ENCODE assay signal across 9 cellular contexts in genomic region chr12:6684609-6685008, GRCh38. TPM values are rescaled to one million over a fixed set of nuclear protein-coding genes. Genes with fewer than 3 reads are reported as not detected.
DNase-seq lines count a peak whose midpoint lies in the region; ATAC-seq and TF ChIP-seq lines count a peak whose summit lies in the region.
"Had no signal": no experiment of that assay in that cellular context is flagged by ENCODE, and none has a peak within 500 bp of the region (broad histone marks: within the 10 kb centered on the region; RNA-seq: fewer than 3 reads in every experiment).

No MANE protein-coding gene starts in this region.

- H3K36me3 Mint-ChIP-seq in central memory CD8-positive, alpha-beta T cell (ENCODE audit: insufficient read depth), result peaks cover 42% of the 10 kb centered on the region

- H3K9me3 ChIP-seq in RWPE2 (ENCODE audit: severe bottlenecking) (no peaks in the 10 kb centered on the region), neural cell (ENCODE audit: low read length) (no peaks in the 10 kb centered on the region)

- TF ChIP-seq RAD21 in neural cell (conservative IDR thresholded peaks at IDR 0.05), result peak; percentile 68

- H3K79me2 ChIP-seq in neural cell (replicated peaks; ENCODE audit: insufficient read depth, low read length), result peaks cover 77% of the 10 kb centered on the region

- H3K9me3 Mint-ChIP-seq in central memory CD8-positive, alpha-beta T cell, result no peaks in the 10 kb centered on the region
- H3K9me3 Mint-ChIP-seq: T-helper 1 cell treated with Interleukin-12 subunit alpha and Interleukin-12 subunit beta and Interleukin-4 antibody, amounts not matched to agents 30 μg/mL and 1 μg/mL, for 36 hours had no signal

- no peaks in the 10 kb centered on the region for H4K20me1 ChIP-seq in neural cell (ENCODE audit: insufficient read depth)

- H3K4me1 Mint-ChIP-seq in central memory CD8-positive, alpha-beta T cell, result peaks cover 49% of the 10 kb centered on the region

- H3K27ac Mint-ChIP-seq in central memory CD8-positive, alpha-beta T cell (ENCODE audit: low read depth), result peak overlapping the region; percentile 75
- H3K27ac Mint-ChIP-seq: T-helper 1 cell treated with Interleukin-12 subunit alpha and Interleukin-12 subunit beta and Interleukin-4 antibody, amounts not matched to agents 30 μg/mL and 1 μg/mL, for 36 hours had no signal

- TF ChIP-seq CTCF in RWPE2 (IDR thresholded peaks at IDR 0.05; ENCODE audit: poor library complexity, severe bottlenecking) (peak; percentile 64), neural cell (IDR thresholded peaks at IDR 0.05; ENCODE audit: poor library complexity, severe bottlenecking) (peak; percentile 73)

- H3K4me2 ChIP-seq in neural cell (ENCODE audit: low read length), result peak overlapping the region; percentile 22

- peak overlapping the region; percentile 15 for H3K9ac ChIP-seq in neural cell (ENCODE audit: low read length)

- no peaks in the 10 kb centered on the region for H3F3A ChIP-seq in neural cell (ENCODE audit: insufficient read depth, low read length, poor library complexity, severe bottlenecking)

- DNase-seq in D341Med (ENCODE audit: low spot score) (peak; percentile 57), HT1080 (ENCODE audit: low read depth) (peak; percentile 36), RWPE2 (ENCODE audit: low spot score) (no peak), mesenteric fat pad (ENCODE audit: low spot score) (no peak)
- DNase-seq in central memory CD8-positive, alpha-beta T cell (ENCODE audit: low spot score in 2 of 2), result no peak

- H3K4me3 ChIP-seq in RWPE2 (ENCODE audit: severe bottlenecking), result no peak overlapping the region
- H3K4me3 ChIP-seq in neural cell (ENCODE audit: low read length), result peak overlapping the region; percentile 39

- TF ChIP-seq EP300 in neural cell (conservative IDR thresholded peaks at IDR 0.05; ENCODE audit: poor library complexity, severe bottlenecking), result no peak

- no peak overlapping the region for H3K27ac ChIP-seq in RWPE2 (ENCODE audit: poor library complexity, severe bottlenecking)
- H3K27ac ChIP-seq in neural cell (ENCODE audit: low read length), result no peak overlapping the region

- no peaks in the 10 kb centered on the region for H3K27me3 ChIP-seq in RWPE2 (ENCODE audit: insufficient read depth, poor library complexity, severe bottlenecking)
- H3K27me3 ChIP-seq in neural cell (ENCODE audit: insufficient read depth, low read depth, low read length), result no peaks in the 10 kb centered on the region

- no peaks in the 10 kb centered on the region for H3K27me3 Mint-ChIP-seq in central memory CD8-positive, alpha-beta T cell

- no peaks in the 10 kb centered on the region for H3K9me2 ChIP-seq in neural cell (ENCODE audit: insufficient read depth, low read length)

- H3K36me3 ChIP-seq in RWPE2 (ENCODE audit: low read depth) (peaks cover 33% of the 10 kb centered on the region), neural cell (ENCODE audit: insufficient read depth, low read length) (no peaks in the 10 kb centered on the region)

- no peak for ATAC-seq in RWPE2 (ENCODE audit: low read depth)
- no peak for ATAC-seq in central memory CD8-positive, alpha-beta T cell (replicated peaks; ENCODE audit: extremely low read depth, poor library complexity, severe bottlenecking)
- no peak for ATAC-seq in GM21367 (IDR thresholded peaks at IDR 0.05; ENCODE audit: unreplicated experiment)
- ATAC-seq in GM18861 (IDR thresholded peaks at IDR 0.05; ENCODE audit: unreplicated experiment), result no peak

- no peak overlapping the region for H2AFZ ChIP-seq in neural cell (ENCODE audit: low read depth, low read length)

- H3K4me1 ChIP-seq in RWPE2 (ENCODE audit: insufficient read depth, poor library complexity, severe bottlenecking), result peaks cover 9% of the 10 kb centered on the region

- H3K4me3 Mint-ChIP-seq in central memory CD8-positive, alpha-beta T cell, result no peak overlapping the region
- H3K4me3 Mint-ChIP-seq: T-helper 1 cell treated with Interleukin-12 subunit alpha and Interleukin-12 subunit beta and Interleukin-4 antibody, amounts not matched to agents 30 μg/mL and 1 μg/mL, for 36 hours had no signal

TF ChIP-seq in neural cell, 6 proteins besides CTCF, POLR2A, EP300 and RAD21:
- TF ChIP-seq SMC3 (conservative IDR thresholded peaks at IDR 0.05; ENCODE audit: poor library complexity) (peak; percentile 64), TAF1 (IDR thresholded peaks at IDR 0.05; ENCODE audit: low read depth) (no peak), MXI1 (conservative IDR thresholded peaks at IDR 0.05; ENCODE audit: poor library complexity, severe bottlenecking) (no peak)

RNA-seq across cellular contexts. Expression of gene ZNF384, which starts 4.6 kb away (rescaled TPM):
- total RNA-seq in HT1080 (2014; rRNA removed; shearing (Covaris generic)), result 28.8 and 42.6 TPM in 2 replicates
- 52.5 and 54.4 TPM in 2 replicates for polyA plus RNA-seq in HT1080 (2015; cell fraction: cytosol; rRNA removed)
- polyA plus RNA-seq in HT1080 (2015; cell fraction: nucleus; rRNA removed), result 201 and 214 TPM in 2 replicates
- 25.8 and 30.2 TPM in 2 replicates for polyA plus RNA-seq in neural cell
- polyA minus RNA-seq in neural cell, result 28.7 and 29.7 TPM in 2 replicates
- 39.3 TPM for total RNA-seq in mesenteric fat pad

RNA-seq across cellular contexts. Expression of gene PIANP, which starts 16.0 kb away (rescaled TPM):
- 0.45 TPM in 1 of 2 replicates, not detected in the other for total RNA-seq in HT1080 (2014; rRNA removed; shearing (Covaris generic))
- 0.73 and 1.1 TPM in 2 replicates for polyA plus RNA-seq in HT1080 (2015; cell fraction: cytosol; rRNA removed)
- polyA plus RNA-seq in HT1080 (2015; cell fraction: nucleus; rRNA removed), result 0.59 and 0.71 TPM in 2 replicates
- 2.1 and 4.4 TPM in 2 replicates for polyA plus RNA-seq in neural cell
- 3.5 and 3.9 TPM in 2 replicates for polyA minus RNA-seq in neural cell
- 0.16 TPM for total RNA-seq in mesenteric fat pad

RNA-seq across cellular contexts. Expression of gene ING4, which starts 21.7 kb away (rescaled TPM):
- total RNA-seq in HT1080 (2014; rRNA removed; shearing (Covaris generic)), result 22.3 and 25.5 TPM in 2 replicates
- polyA plus RNA-seq in HT1080 (2015; cell fraction: cytosol; rRNA removed), result 30.4 and 36.9 TPM in 2 replicates
- 125 and 138 TPM in 2 replicates for polyA plus RNA-seq in HT1080 (2015; cell fraction: nucleus; rRNA removed)
- polyA plus RNA-seq in neural cell, result 522 and 540 TPM in 2 replicates
- 128 and 145 TPM in 2 replicates for polyA minus RNA-seq in neural cell
- total RNA-seq in mesenteric fat pad, result 16.7 TPM

RNA-seq across cellular contexts. Expression of gene ACRBP, which starts 37.4 kb away (rescaled TPM):
- not detected in 2 replicates for total RNA-seq in HT1080 (2014; rRNA removed; shearing (Covaris generic))
- 0.21 and 0.36 TPM in 2 replicates for polyA plus RNA-seq in HT1080 (2015; cell fraction: cytosol; rRNA removed)
- polyA plus RNA-seq in HT1080 (2015; cell fraction: nucleus; rRNA removed), result 0.62 and 1.2 TPM in 2 replicates
- polyA plus RNA-seq in neural cell, result 1.6 and 4.7 TPM in 2 replicates
- polyA minus RNA-seq in neural cell, result 1.7 and 2.0 TPM in 2 replicates
- 2.5 TPM for total RNA-seq in mesenteric fat pad

RNA-seq across cellular contexts. Expression of gene COPS7A, which starts 39.2 kb away (rescaled TPM):
- total RNA-seq in HT1080 (2014; rRNA removed; shearing (Covaris generic)), result 97.5 and 97.6 TPM in 2 replicates
- 89.1 and 91.5 TPM in 2 replicates for polyA plus RNA-seq in HT1080 (2015; cell fraction: cytosol; rRNA removed)
- 88.3 and 96.8 TPM in 2 replicates for polyA plus RNA-seq in HT1080 (2015; cell fraction: nucleus; rRNA removed)
- polyA plus RNA-seq in neural cell, result 45.8 and 50.2 TPM in 2 replicates
- 22.2 and 22.6 TPM in 2 replicates for polyA minus RNA-seq in neural cell
- total RNA-seq in mesenteric fat pad, result 57.5 TPM

Comparison
In these comparisons a context has a peak if more than half of its experiments do, and no peak if none do; other contexts are left out.
1. DNase-seq: peak in D341Med (single experiment) and HT1080 (single experiment); none in RWPE2 (single experiment), central memory CD8-positive, alpha-beta T cell (0 of 2) and mesenteric fat pad (single experiment).